In the genomic region with DNA sequence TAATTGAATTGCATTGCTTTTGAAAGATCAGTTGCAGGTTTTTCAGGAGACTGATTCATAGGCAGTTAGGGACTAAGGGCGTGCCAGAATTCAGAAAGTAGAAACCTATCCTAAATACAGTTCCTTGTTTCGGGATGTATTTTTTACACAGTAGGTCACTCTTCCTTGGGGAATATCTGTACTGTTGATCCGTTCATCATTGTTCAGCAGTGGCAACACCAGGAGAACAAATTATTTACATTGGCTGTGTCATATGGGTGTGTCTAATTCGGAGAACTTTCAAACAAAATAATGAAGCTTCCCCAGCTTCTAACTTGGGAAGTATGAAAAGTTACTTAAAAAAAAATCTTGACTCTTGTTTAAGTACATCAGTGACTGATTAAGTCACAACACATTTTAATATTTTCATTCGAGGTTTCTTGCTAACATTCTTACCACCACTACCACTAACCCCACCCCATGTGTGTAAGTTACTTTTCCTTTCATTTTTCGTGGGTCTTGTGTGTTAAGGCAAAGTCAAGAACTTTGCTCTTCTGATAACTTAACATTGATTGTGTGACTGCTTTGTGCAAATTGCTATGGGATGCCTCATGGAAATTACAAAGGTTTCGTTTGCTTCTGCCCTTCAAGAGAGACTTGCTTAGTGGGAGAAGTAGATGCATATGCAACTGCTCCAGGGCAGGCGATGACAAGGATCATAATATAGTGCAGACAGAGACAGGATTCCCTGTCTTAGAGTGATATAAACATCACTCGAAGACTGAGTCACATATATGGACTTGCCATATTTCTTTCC, we compare ENCODE assay signal across 8 cellular contexts. TPM values are rescaled to one million over a fixed set of nuclear protein-coding genes. Genes with fewer than 3 reads are reported as not detected.
DNase-seq lines count a peak whose midpoint lies in the region; ATAC-seq, FAIRE-seq and TF ChIP-seq lines count a peak whose summit lies in the region.

No MANE protein-coding gene starts in this region.

- H2AK5ac ChIP-seq in IMR-90 (ENCODE audit: low read depth, low read length): no peak overlapping the region

- peak overlapping the region; percentile 53 for H3K9ac ChIP-seq in IMR-90 (ENCODE audit: low read depth, low read length)

- peak overlapping the region; percentile 49 for H3K14ac ChIP-seq in IMR-90 (replicated peaks; ENCODE audit: low read depth, low read length)

- H3K36me3 ChIP-seq in IMR-90 (ENCODE audit: control insufficient read depth, insufficient read depth, low read length) (no peaks in the 10 kb centered on the region), left lung (no peaks in the 10 kb centered on the region)

- peak overlapping the region; percentile 42; the same call in 1 of the 2 replicates for H3K56ac ChIP-seq in IMR-90 (ENCODE audit: extremely low read depth, insufficient read depth, low read length)

- H2BK120ac ChIP-seq in IMR-90 (ENCODE audit: low read depth, low read length): peak overlapping the region; percentile 1; the same call in 1 of the 2 replicates

- no peak overlapping the region for H2BK15ac ChIP-seq in IMR-90 (ENCODE audit: low read depth, low read length)

- H3K4me2 ChIP-seq in IMR-90 (ENCODE audit: low read depth, low read length): peak overlapping the region; percentile 97

- peak; percentile 61 for FAIRE-seq in urothelium cell line (lab: Jason Lieb, UNC)

- WGBS in IMR-90 (ENCODE audit: extremely low coverage in 2 of 2, insufficient read length in 1 of 2), 2 experiments: no CpG with 5 or more reads among the region's 9 CpGs

- H3K9me1 ChIP-seq in IMR-90 (ENCODE audit: insufficient read depth, low read length): no peaks in the 10 kb centered on the region

- ATAC-seq in GM19455 (IDR thresholded peaks at IDR 0.05; ENCODE audit: unreplicated experiment) (peak; percentile 51), IMR-90 (ENCODE audit: low read depth) (peak; percentile 87), left lung (peak; percentile 73)

- peak overlapping the region; percentile 53; the same call in 1 of the 2 replicates for H3K18ac ChIP-seq in IMR-90 (ENCODE audit: low read depth, low read length)

- H3K4me3 ChIP-seq in IMR-90 (ENCODE audit: insufficient read depth, low read depth, low read length) (peak overlapping the region; percentile 75), astrocyte of the spinal cord (ENCODE audit: low read depth, low read length) (peak overlapping the region; percentile 39), left lung (peak overlapping the region; percentile 23 to 43)

- no peak for TF ChIP-seq CTCF in IMR-90 (conservative IDR thresholded peaks at IDR 0.05; ENCODE audit: low read depth, low read length)
- TF ChIP-seq CTCF in astrocyte of the spinal cord (IDR thresholded peaks at IDR 0.05; ENCODE audit: low read depth, low read length): no peak
- no peak for TF ChIP-seq CTCF in left lung (IDR thresholded peaks at IDR 0.05)

- peak; percentile 37 for DNase-seq in DMS53 (lab: John Stamatoyannopoulos, UW)
- peak; percentile 59 for DNase-seq in IMR-90
- peak; percentile 58 for DNase-seq in astrocyte of the spinal cord (ENCODE audit: low read depth, low spot score)
- DNase-seq in left lung: no peak
- DNase-seq in urothelium cell line (ENCODE audit: low spot score): no peak
- no peak for DNase-seq in HK-2 (ENCODE audit: unreplicated experiment)
- DNase-seq in NCI-H1092 treated with DMSO at 0.1 percent for 48 hours (lab: John Stamatoyannopoulos, UW): no peak

- H2AK9ac ChIP-seq in IMR-90 (replicated peaks; ENCODE audit: low read depth, low read length, poor library complexity): no peak overlapping the region

- 0 out of 2 replicates have a peak overlapping the region, but pooled peaks have one; percentile 0 for H2BK20ac ChIP-seq in IMR-90 (ENCODE audit: low read depth, low read length)

- H4K8ac ChIP-seq in IMR-90 (ENCODE audit: low read depth in 2 of 2, low read length in 2 of 2): peak overlapping the region in 1 of 2 experiments; percentile 31; a peak in 2 of 4 replicates

- H3K27me3 ChIP-seq in IMR-90 (ENCODE audit: control insufficient read depth, insufficient read depth, low read length): no peaks in the 10 kb centered on the region
- no peaks in the 10 kb centered on the region for H3K27me3 ChIP-seq in left lung

- TF ChIP-seq RAD21 in IMR-90 (IDR thresholded peaks at IDR 0.05; ENCODE audit: low read length): no peak

- intact Hi-C loops in IMR-90 (cut with micrococcal nuclease): loop anchor here (1.0 to 5.0 kb wide), 9 partner anchors 65 to 455 kb away; partner anchors contain the start of gene UMAD1
- intact Hi-C loops in left lung (cut with DNase I): loop anchor here in 1 of 2 donors (10.0 kb wide), 1 partner anchor 77 kb away; no protein-coding TSS in a partner anchor

- no peaks in the 10 kb centered on the region for H4K20me1 ChIP-seq in IMR-90 (ENCODE audit: insufficient read depth, low read length)

- H4K91ac ChIP-seq in IMR-90 (ENCODE audit: insufficient read depth, low read depth, low read length): no peak overlapping the region; the same call in 1 of the 2 replicates

- H3K27ac ChIP-seq in IMR-90 (ENCODE audit: insufficient read depth, low read length) (peak overlapping the region; percentile 6; the same call in 1 of the 2 replicates), left lung (peak overlapping the region; percentile 57 to 77)

- H3K4ac ChIP-seq in IMR-90 (ENCODE audit: low read depth, low read length): no peak overlapping the region

- H2BK5ac ChIP-seq in IMR-90 (ENCODE audit: low read depth, low read length, poor library complexity, severe bottlenecking): peak overlapping the region; percentile 64

- peak overlapping the region; percentile 25 for H3K23ac ChIP-seq in IMR-90 (ENCODE audit: low read depth, low read length)

- no peaks in the 10 kb centered on the region; a peak in 1 of 4 replicates for H3K79me1 ChIP-seq in IMR-90 (ENCODE audit: low read depth in 1 of 2, low read length in 2 of 2)

- H3K9me3 ChIP-seq in IMR-90 (ENCODE audit: control insufficient read depth, insufficient read depth, low read length) (no peaks in the 10 kb centered on the region), left lung (no peaks in the 10 kb centered on the region)

- dilution Hi-C loops in IMR-90 (cut with HindIII; ENCODE audit: low sequenced_read_pairs, unreplicated experiment): no loop called here

- H4K5ac ChIP-seq in IMR-90 (ENCODE audit: low read depth, low read length): no peak overlapping the region

- no peak for TF ChIP-seq POLR2A in IMR-90 (IDR thresholded peaks at IDR 0.05; ENCODE audit: low read depth, low read length)

- peak overlapping the region; percentile 33 for H2AFZ ChIP-seq in IMR-90 (replicated peaks; ENCODE audit: low read length, poor library complexity)

- POLR2A ChIA-PET in IMR-90 (lab: Charles Lee; ENCODE audit: unreplicated experiment): no interaction called here

- in situ Hi-C loops in IMR-90 (cut with MboI; ENCODE audit: low sequenced_read_pairs) (loop anchor here (25.0 kb wide), 1 partner anchor 325 kb away; no protein-coding TSS in a partner anchor), astrocyte of the spinal cord (cut with HindIII; ENCODE audit: low sequenced_read_pairs) (no loop called here)

- H3K4me1 ChIP-seq in IMR-90 (ENCODE audit: control insufficient read depth, insufficient read depth, low read length) (no peaks in the 10 kb centered on the region; the same call in 1 of the 2 replicates), left lung (peaks cover 6 to 15% of the 10 kb centered on the region in 2 donors)

- BruUV-seq in IMR-90 (replicated peaks; lab: Mats Ljungman, UMichigan): no TSS peak

- CTCF ChIA-PET in IMR-90 (lab: Yijun Ruan, JAX): interaction anchor here (0.5 to 2.5 kb wide), 3 partner anchors 11 to 82 kb away, joined by 4 to 12 read pairs (median 7); no protein-coding TSS in a partner anchor

TF ChIP-seq in IMR-90, 13 proteins besides CTCF, POLR2A, EP300 and RAD21:
- no peak for TF ChIP-seq SMC3 (IDR thresholded peaks at IDR 0.05; ENCODE audit: low read depth, low read length)
- 0 out of 2 replicates have a peak, but pooled peaks have one; percentile 9 for TF ChIP-seq FOS (IDR thresholded peaks at IDR 0.05; ENCODE audit: low read depth, low read length)
- no peak for TF ChIP-seq CHD1 (IDR thresholded peaks at IDR 0.05; ENCODE audit: low read depth, low read length)
- TF ChIP-seq BHLHE40 (IDR thresholded peaks at IDR 0.05; ENCODE audit: low read depth, low read length): no peak
- TF ChIP-seq CEBPB (IDR thresholded peaks at IDR 0.05; ENCODE audit: low read depth, low read length): no peak

RNA-seq across cellular contexts. Expression of gene RPA3, which starts 43.8 kb away (rescaled TPM):
- 12.7 and 25.0 TPM in 2 replicates for total RNA-seq in IMR-90 (2012; rRNA removed)
- polyA plus RNA-seq in IMR-90 (2012; rRNA removed): 20.0 and 21.1 TPM in 2 replicates
- polyA plus RNA-seq in IMR-90 (2012; cell fraction: cytosol; rRNA removed): 3.1 and 5.8 TPM in 2 replicates
- polyA plus RNA-seq in IMR-90 (2012; cell fraction: nucleus; rRNA removed; ENCODE audit: low replicate concordance): 0.63 and 4.8 TPM in 2 replicates
- 10 to 100 TPM; 28.5 to 32.3 TPM for total RNA-seq in left lung

Comparison
In these comparisons a context has a peak if more than half of its experiments do, and no peak if none do; other contexts are left out.
1. DNase-seq: peak in DMS53 (single experiment), IMR-90 (single experiment) and astrocyte of the spinal cord (single experiment); none in left lung (0 of 2), urothelium cell line (single experiment), HK-2 (single experiment) and NCI-H1092 treated with DMSO at 0.1 percent for 48 hours (single experiment).
2. Peak in every context shown above with its lines, with median percentiles within 50 percentile points of each other: ATAC-seq and H3K4me3 ChIP-seq.